In genomic region chr3:116254535-116254934, GRCh38 we compare ENCODE assay signal across 17 cellular contexts.
"Had no signal": no experiment of that assay in that cellular context is flagged by ENCODE, and none has a peak within 500 bp of the region (broad histone marks: within the 10 kb centered on the region; RNA-seq: fewer than 3 reads in every experiment).

No MANE protein-coding gene starts in this region.

- H3K9me3 ChIP-seq: mucosa of descending colon, neutrophil, SJCRH30, stomach, thoracic aorta, uterus had no signal

- H3K27ac ChIP-seq: epithelial cell of prostate, neutrophil, SJCRH30, thoracic aorta had no signal

- H3K4me3 ChIP-seq: mucosa of descending colon, SJCRH30, stomach, thoracic aorta, uterus had no signal

- ATAC-seq: activated naive CD8-positive, alpha-beta T cell treated with anti-CD3 and anti-CD28 coated beads, Interleukin-2, amount 50 U/mL, for 24 hours; mucosa of descending colon; naive thymus-derived CD8-positive, alpha-beta T cell had no signal

- H3K4me1 ChIP-seq: SJCRH30, stomach, uterus had no signal

- H3K36me3 ChIP-seq: neutrophil, SJCRH30, stomach, thoracic aorta, uterus had no signal

- H3K27me3 ChIP-seq: neutrophil, stomach, uterus had no signal

- DNase-seq: activated CD4-positive, alpha-beta T cell treated with anti-CD3 and anti-CD28 coated beads, Interleukin-2, amount 50 U/mL, for 1 hour; activated CD4-positive, CD25-positive, alpha-beta regulatory T cell; activated naive CD4-positive, alpha-beta T cell treated with Interleukin-2 at 50 U/mL for 16 hours; activated naive CD8-positive, alpha-beta T cell treated with anti-CD3 and anti-CD28 coated beads, Interleukin-2, amount 50 U/mL, for 24 hours; glutamatergic neuron; hypothalamus; kidney glomerular epithelial cell; mammary epithelial cell; mucosa of descending colon; naive thymus-derived CD8-positive, alpha-beta T cell; retina; SJCRH30; stomach; uterus had no signal
